ENCODE assay signal across 23 cellular contexts in genomic region chr21:35831791-35832190, GRCh38.
"Had no signal": no experiment of that assay in that cellular context is flagged by ENCODE, and none has a peak within 500 bp of the region (broad histone marks: within the 10 kb centered on the region; RNA-seq: fewer than 3 reads in every experiment).

No MANE protein-coding gene starts in this region.

- H3K4me1 ChIP-seq: body of pancreas, colonic mucosa, left lung, right lobe of liver, tibial nerve had no signal

- DNase-seq: activated CD4-positive, alpha-beta T cell treated with anti-CD3 and anti-CD28 coated beads for 36 hours; activated CD4-positive, CD25-positive, alpha-beta regulatory T cell; activated effector memory CD4-positive, alpha-beta T cell treated with Interleukin-2 at 50 U/mL for 16 hours; activated naive CD4-positive, alpha-beta T cell treated with Interleukin-2 at 50 U/mL for 16 hours; activated T-cell treated with anti-CD3 and anti-CD28 coated beads for 4 hours; anterior cingulate cortex; body of pancreas; cerebellar nuclear complex; colonic mucosa; dorsolateral prefrontal cortex; effector memory CD4-positive, alpha-beta T cell; foreskin fibroblast; heart right ventricle; left lung; naive thymus-derived CD4-positive, alpha-beta T cell; posterior cingulate gyrus; right lobe of liver; stimulated activated CD4-positive, alpha-beta T cell treated with anti-CD3 and anti-CD28 coated beads, Interleukin-2, amount 100 ng/mL, for 48 hours; stimulated activated naive CD4-positive, alpha-beta T cell treated with Interleukin-2 at 50 U/mL for 16 hours had no signal

- H3K27me3 ChIP-seq: body of pancreas, colonic mucosa, left lung, neural progenitor cell, right lobe of liver, tibial nerve had no signal

- H3K36me3 ChIP-seq: cardiac muscle cell, colonic mucosa, heart right ventricle, left lung, neural progenitor cell, right lobe of liver, tibial nerve had no signal

- H3K4me3 ChIP-seq: body of pancreas, cardiac muscle cell, colonic mucosa, dorsolateral prefrontal cortex, heart right ventricle, left lung, lung, neural progenitor cell, right lobe of liver, tibial nerve had no signal

- ATAC-seq: activated CD4-positive, alpha-beta T cell treated with anti-CD3 and anti-CD28 coated beads for 36 hours; body of pancreas; heart right ventricle; left lung; naive thymus-derived CD4-positive, alpha-beta T cell; right lobe of liver had no signal

- H3K27ac ChIP-seq: body of pancreas, cardiac muscle cell, colonic mucosa, dorsolateral prefrontal cortex, heart right ventricle, left lung, neural progenitor cell, right lobe of liver, tibial nerve had no signal

- H3K9me3 ChIP-seq: colonic mucosa, heart right ventricle, left lung, right lobe of liver, tibial nerve had no signal
